ENCODE assay signal across 8 cellular contexts in genomic region chr5:76403713-76403962, GRCh38. TPM values are rescaled to one million over a fixed set of nuclear protein-coding genes. Genes with fewer than 3 reads are reported as not detected.
A peak's percentile ranks its signal among the peaks of the same experiment; 100 is the strongest.
DNase-seq lines count a peak whose midpoint lies in the region; ATAC-seq and TF ChIP-seq lines count a peak whose summit lies in the region.

No MANE protein-coding gene starts in this region.

- peaks cover 59 to 68% (median 65%) of the 10 kb centered on the region in 3 donors for H3K4me1 Mint-ChIP-seq in CD8-positive, alpha-beta memory T cell
- H3K4me1 Mint-ChIP-seq in effector memory CD8-positive, alpha-beta T cell (ENCODE audit: low read depth in 2 of 2): peaks cover 51 to 57% of the 10 kb centered on the region in 2 donors
- peaks cover 45% of the 10 kb centered on the region for H3K4me1 Mint-ChIP-seq in nephron progenitor cell

- ATAC-seq in effector memory CD8-positive, alpha-beta T cell (replicated peaks): no peak
- ATAC-seq in left colon: no peak

- CTCF ChIA-PET in CD8-positive, alpha-beta memory T cell (lab: Charles Lee): interaction anchor here (0.6 to 5.1 kb wide), 35 partner anchors 10 to 336 kb away, joined by 3 to 70 read pairs (median 4); no protein-coding TSS in a partner anchor

- H3K9me3 Mint-ChIP-seq in CD8-positive, alpha-beta memory T cell: peaks cover 0 to 3% (median 0%) of the 10 kb centered on the region in 5 donors
- H3K9me3 Mint-ChIP-seq in effector memory CD8-positive, alpha-beta T cell: no peaks in the 10 kb centered on the region
- H3K9me3 Mint-ChIP-seq in nephron progenitor cell: no peaks in the 10 kb centered on the region

- peaks cover 3 to 22% (median 4%) of the 10 kb centered on the region in 3 donors for H3K36me3 Mint-ChIP-seq in CD8-positive, alpha-beta memory T cell
- peaks cover 37% of the 10 kb centered on the region for H3K36me3 Mint-ChIP-seq in effector memory CD8-positive, alpha-beta T cell (ENCODE audit: insufficient read depth)
- no peaks in the 10 kb centered on the region for H3K36me3 Mint-ChIP-seq in nephron progenitor cell (ENCODE audit: low read depth)

- TF ChIP-seq CTCF in nephron progenitor cell (IDR thresholded peaks at IDR 0.05): peak; percentile 29

- H3K4me3 Mint-ChIP-seq in CD8-positive, alpha-beta memory T cell: peak overlapping the region; percentile 92 to 99 (median 96)
- peak overlapping the region; percentile 94 for H3K4me3 Mint-ChIP-seq in effector memory CD8-positive, alpha-beta T cell
- peak overlapping the region; percentile 98 for H3K4me3 Mint-ChIP-seq in nephron progenitor cell

- no peaks in the 10 kb centered on the region for H3K27me3 ChIP-seq in CD8-positive, alpha-beta memory T cell (ENCODE audit: insufficient read depth, low read length, poor library complexity, severe bottlenecking)

- H3K27me3 Mint-ChIP-seq in CD8-positive, alpha-beta memory T cell: peaks cover 0 to 3% of the 10 kb centered on the region in 2 donors
- H3K27me3 Mint-ChIP-seq in effector memory CD8-positive, alpha-beta T cell: no peaks in the 10 kb centered on the region
- H3K27me3 Mint-ChIP-seq in nephron progenitor cell (ENCODE audit: low read depth, poor library complexity): peaks cover 8% of the 10 kb centered on the region

- intact Hi-C loops in left colon (cut with DNase I, micrococcal nuclease): loop anchor here in 1 of 2 donors (10.0 kb wide), 1 partner anchor 141 kb away; no protein-coding TSS in a partner anchor

- peak overlapping the region; percentile 94 for H3K27ac ChIP-seq in CD8-positive, alpha-beta memory T cell (ENCODE audit: low read depth, low read length)
- H3K27ac ChIP-seq in KOPT-K1 (ENCODE audit: low read depth, low read length, poor library complexity, severe bottlenecking): peak overlapping the region; percentile 92

- DNase-seq in CD8-positive, alpha-beta memory T cell: no peak
- DNase-seq in effector memory CD8-positive, alpha-beta T cell: no peak
- DNase-seq in nephron progenitor cell (no peak), NCI-H2171 treated with DMSO at 0.1 percent for 48 hours (lab: John Stamatoyannopoulos, UW) (no peak), left colon (no peak), RPMI8226 (no peak)
- DNase-seq in activated CD4-positive, alpha-beta T cell treated with anti-CD3 and anti-CD28 coated beads, Interleukin-2, amount 50 U/mL, for 48 hours: no peak

- no peaks in the 10 kb centered on the region for H3K36me3 ChIP-seq in CD8-positive, alpha-beta memory T cell (ENCODE audit: insufficient read depth, low read length)
- H3K36me3 ChIP-seq in KOPT-K1 (ENCODE audit: insufficient read depth, low read length): no peaks in the 10 kb centered on the region

- H3K9me3 ChIP-seq in CD8-positive, alpha-beta memory T cell (ENCODE audit: low read length): no peaks in the 10 kb centered on the region
- H3K9me3 ChIP-seq in KOPT-K1 (ENCODE audit: insufficient read depth, low read length, poor library complexity, severe bottlenecking): no peaks in the 10 kb centered on the region

- H3K4me1 ChIP-seq in CD8-positive, alpha-beta memory T cell (ENCODE audit: insufficient read depth, low read length): peaks cover 45% of the 10 kb centered on the region

- POLR2A ChIA-PET in CD8-positive, alpha-beta memory T cell (lab: Charles Lee): interaction anchor here (0.6 to 4.3 kb wide), 14 partner anchors 20 to 802 kb away, joined by 3 to 58 read pairs (median 4); no protein-coding TSS in a partner anchor

- H3K4me3 ChIP-seq in CD8-positive, alpha-beta memory T cell (ENCODE audit: low read length): peak overlapping the region; percentile 82

- H3K27ac Mint-ChIP-seq in CD8-positive, alpha-beta memory T cell: peak overlapping the region; percentile 95 to 99 (median 97)
- peak overlapping the region; percentile 94 to 99 for H3K27ac Mint-ChIP-seq in effector memory CD8-positive, alpha-beta T cell
- H3K27ac Mint-ChIP-seq in nephron progenitor cell: no peak overlapping the region

RNA-seq across cellular contexts. Expression of gene IQGAP2, which starts 0.6 kb away (rescaled TPM):
- 10 to 100 TPM; 51.4 to 62.5 TPM for total RNA-seq in CD8-positive, alpha-beta memory T cell
- 70.5 TPM for polyA plus RNA-seq in CD8-positive, alpha-beta memory T cell
- 100 to 1,000 TPM; 104 to 123 TPM for total RNA-seq in left colon
